11 cellular contexts compared by ENCODE assay signal in genomic region chr3:126267976-126268615, GRCh38.
DNase-seq lines count a peak whose midpoint lies in the region; ATAC-seq, FAIRE-seq and TF ChIP-seq lines count a peak whose summit lies in the region.
"Had no signal": no experiment of that assay in that cellular context is flagged by ENCODE, and none has a peak within 500 bp of the region (broad histone marks: within the 10 kb centered on the region; RNA-seq: fewer than 3 reads in every experiment).

No MANE protein-coding gene starts in this region.

- WGBS in small intestine, 3 donors, result 71 to 75% (median 72%) methylated on average over 15 of the region's 15 CpGs

- H3K27ac ChIP-seq in caudate nucleus (ENCODE audit: low read depth, low read length), result peak overlapping the region; percentile 77
- H3K27ac ChIP-seq in left lung, result peak overlapping the region; percentile 77 to 84
- peak overlapping the region; percentile 82 for H3K27ac ChIP-seq in skeletal muscle tissue (ENCODE audit: low read depth, low read length)
- H3K27ac ChIP-seq in small intestine (ENCODE audit: low read depth in 1 of 2, low read length in 1 of 2), result peak overlapping the region in 1 of 2 donors; percentile 68
- H3K27ac ChIP-seq: SK-N-MC had no signal

- no peak for TF ChIP-seq CTCF in left lung (IDR thresholded peaks at IDR 0.05)

- no peak for FAIRE-seq in small intestine (lab: Jason Lieb, UNC)

- intact Hi-C loops in left lung (cut with DNase I), result no loop called here

- H3K4me3 ChIP-seq in HAP-1, result peak overlapping the region; percentile 25
- H3K4me3 ChIP-seq in left lung, result peak overlapping the region in 1 of 2 donors; percentile 24
- H3K4me3 ChIP-seq in skeletal muscle tissue (ENCODE audit: low read length in 3 of 3), result peak overlapping the region; percentile 59 to 72 (median 71)
- no peak overlapping the region for H3K4me3 ChIP-seq in small intestine (ENCODE audit: low read depth in 1 of 2, low read length in 2 of 2)
- H3K4me3 ChIP-seq: SK-N-MC had no signal

- H3K27me3 ChIP-seq in HAP-1 (ENCODE audit: low read depth) (no peaks in the 10 kb centered on the region), left lung (peaks cover 0 to 38% of the 10 kb centered on the region in 2 donors), skeletal muscle tissue (ENCODE audit: control insufficient read depth in 3 of 3, insufficient read depth in 3 of 3, low read length in 3 of 3) (no peaks in the 10 kb centered on the region), small intestine (ENCODE audit: control insufficient read depth in 2 of 2, insufficient read depth in 2 of 2, low read length in 2 of 2) (peaks cover 0 to 4% of the 10 kb centered on the region in 2 donors)

- H3K9me3 ChIP-seq in HAP-1 (no peaks in the 10 kb centered on the region), left lung (no peaks in the 10 kb centered on the region), skeletal muscle tissue (ENCODE audit: control insufficient read depth in 3 of 3, low read length in 3 of 3) (no peaks in the 10 kb centered on the region), small intestine (ENCODE audit: control insufficient read depth, low read depth) (no peaks in the 10 kb centered on the region)

- H3K9ac ChIP-seq in skeletal muscle tissue (ENCODE audit: low read depth in 1 of 3, low read length in 3 of 3), result peak overlapping the region; percentile 53 to 87 (median 68)

- no peak for ATAC-seq in left lung
- ATAC-seq in GM18520 (IDR thresholded peaks at IDR 0.05; ENCODE audit: unreplicated experiment), result no peak
- ATAC-seq: activated CD8-positive, alpha-beta memory T cell treated with anti-CD3 and anti-CD28 coated beads, Interleukin-2, amount 10 ng/mL, durations not matched to agents 7 days and 5 days had no signal

- DNase-seq in HAP-1 (ENCODE audit: low spot score in 2 of 2) (no peak), caudate nucleus (lab: John Stamatoyannopoulos, UW) (no peak), left lung (no peak), NCI-H2227 (lab: John Stamatoyannopoulos, UW; ENCODE audit: unreplicated experiment) (no peak), small intestine (no peak), NCI-H2171 treated with DMSO at 0.1 percent for 48 hours (lab: John Stamatoyannopoulos, UW) (no peak)
- DNase-seq: activated CD8-positive, alpha-beta memory T cell treated with anti-CD3 and anti-CD28 coated beads, Interleukin-2, amount 10 ng/mL, durations not matched to agents 7 days and 5 days; NCI-H2107 had no signal

- peaks cover 14% of the 10 kb centered on the region for H3K4me1 ChIP-seq in HAP-1
- H3K4me1 ChIP-seq in left lung, result peaks cover 27 to 33% of the 10 kb centered on the region in 2 donors
- peaks cover 18 to 42% (median 40%) of the 10 kb centered on the region in 3 donors for H3K4me1 ChIP-seq in skeletal muscle tissue (ENCODE audit: control insufficient read depth in 3 of 3, insufficient read depth in 3 of 3, low read length in 3 of 3)
- no peaks in the 10 kb centered on the region for H3K4me1 ChIP-seq in small intestine (ENCODE audit: control insufficient read depth in 2 of 2, insufficient read depth in 1 of 2, low read depth in 1 of 2, low read length in 1 of 2)

- H3K36me3 ChIP-seq in HAP-1 (replicated peaks) (no peaks in the 10 kb centered on the region), left lung (no peaks in the 10 kb centered on the region), skeletal muscle tissue (ENCODE audit: control insufficient read depth in 3 of 3, insufficient read depth in 3 of 3, low read length in 3 of 3) (no peaks in the 10 kb centered on the region), small intestine (ENCODE audit: control insufficient read depth in 2 of 2, insufficient read depth in 2 of 2, low read length in 2 of 2) (no peaks in the 10 kb centered on the region)

- in situ Hi-C loops in HAP-1 (cut with MboI; ENCODE audit: low sequenced_read_pairs), result no loop called here

Comparison
In these comparisons a context has a peak if more than half of its experiments do, and no peak if none do; other contexts are left out.
1. H3K4me3 ChIP-seq: peak in HAP-1 (single experiment) and skeletal muscle tissue (3 of 3); none in small intestine (0 of 2).